Comparison of ENCODE assay signal across 8 cellular contexts in genomic region chr22:30636226-30637077, GRCh38. TPM values are rescaled to one million over a fixed set of nuclear protein-coding genes. Genes with fewer than 3 reads are reported as not detected.
DNase-seq lines count a peak whose midpoint lies in the region; ATAC-seq and TF ChIP-seq lines count a peak whose summit lies in the region.

No MANE protein-coding gene starts in this region.

- H3K27ac ChIP-seq in BLaER1 treated with 17β-estradiol and CSF1 and Interleukin-3, amounts not matched to agents 10 nM and 100 nM, result peak overlapping the region in 10 of 11 experiments; percentile 72 to 89 (median 85); a peak in 20 of 22 replicates

- no peaks in the 10 kb centered on the region for H3K27me3 Mint-ChIP-seq in activated T-cell treated with anti-CD3 and anti-CD28 coated beads, Interleukin-2, amount 50 U/mL, for 72 hours (ENCODE audit: low read depth)
- no peaks in the 10 kb centered on the region for H3K27me3 Mint-ChIP-seq in osteocyte (ENCODE audit: unreplicated experiment)

- H3K9ac ChIP-seq in BLaER1 treated with 17β-estradiol and CSF1 and Interleukin-3, amounts not matched to agents 10 nM and 100 nM, result peak overlapping the region; percentile 76 to 89 (median 85)

- H3K4me2 ChIP-seq in BLaER1 treated with 17β-estradiol and CSF1 and Interleukin-3, amounts not matched to agents 10 nM and 100 nM, result peak overlapping the region; percentile 95 to 100 (median 99)

- DNase-seq in HuH-7.5 (ENCODE audit: low spot score), result peak; percentile 70
- DNase-seq in activated T-cell treated with anti-CD3 and anti-CD28 coated beads, Interleukin-2, amount 50 U/mL, for 72 hours, result peak; percentile 26 to 33
- DNase-seq in globus pallidus (ENCODE audit: low spot score), result peak; percentile 39
- DNase-seq in osteocyte (ENCODE audit: extremely low spot score, unreplicated experiment), result no peak
- no peak for DNase-seq in NCI-H226

- H3K4me3 ChIP-seq in BLaER1 treated with 17β-estradiol and CSF1 and Interleukin-3, amounts not matched to agents 10 nM and 100 nM, result peak overlapping the region; percentile 60 to 80 (median 73)

- ATAC-seq in activated T-cell treated with anti-CD3 and anti-CD28 coated beads, Interleukin-2, amount 50 U/mL, for 72 hours (replicated peaks in 1 of 2), result no peak
- ATAC-seq in GM21360 (IDR thresholded peaks at IDR 0.05; ENCODE audit: unreplicated experiment) (no peak), GM21423 (IDR thresholded peaks at IDR 0.05; ENCODE audit: unreplicated experiment) (no peak)

- H3K4me1 Mint-ChIP-seq in activated T-cell treated with anti-CD3 and anti-CD28 coated beads, Interleukin-2, amount 50 U/mL, for 72 hours (ENCODE audit: low read depth), result peaks cover 27% of the 10 kb centered on the region
- H3K4me1 Mint-ChIP-seq in osteocyte (ENCODE audit: unreplicated experiment), result peaks cover 28% of the 10 kb centered on the region

- peaks cover 25 to 53% (median 41%) of the 10 kb centered on the region in 10 experiments for H3K4me1 ChIP-seq in BLaER1 treated with 17β-estradiol and CSF1 and Interleukin-3, amounts not matched to agents 10 nM and 100 nM

- H3K36me3 ChIP-seq in BLaER1 treated with 17β-estradiol and CSF1 and Interleukin-3, amounts not matched to agents 10 nM and 100 nM, result peaks cover 0 to 8% (median 6%) of the 10 kb centered on the region in 11 experiments; a peak in 5 of 22 replicates

- H3K36me3 Mint-ChIP-seq in activated T-cell treated with anti-CD3 and anti-CD28 coated beads, Interleukin-2, amount 50 U/mL, for 72 hours (ENCODE audit: insufficient read depth in 2 of 2), result peaks cover 6 to 7% of the 10 kb centered on the region in 2 donors
- H3K36me3 Mint-ChIP-seq in osteocyte (ENCODE audit: unreplicated experiment), result peaks cover 3% of the 10 kb centered on the region

- H3K9me3 ChIP-seq in BLaER1 treated with 17β-estradiol and CSF1 and Interleukin-3, amounts not matched to agents 10 nM and 100 nM (replicated peaks in 1 of 11), result peaks cover 9 to 20% (median 12%) of the 10 kb centered on the region in 11 experiments; a peak in 21 of 22 replicates

- no peaks in the 10 kb centered on the region for H3K27me3 ChIP-seq in BLaER1 treated with 17β-estradiol and CSF1 and Interleukin-3, amounts not matched to agents 10 nM and 100 nM

- peak overlapping the region; percentile 84 to 91 for H3K4me3 Mint-ChIP-seq in activated T-cell treated with anti-CD3 and anti-CD28 coated beads, Interleukin-2, amount 50 U/mL, for 72 hours
- peak overlapping the region; percentile 76 for H3K4me3 Mint-ChIP-seq in osteocyte (ENCODE audit: unreplicated experiment)

- no peaks in the 10 kb centered on the region for H3K9me3 Mint-ChIP-seq in activated T-cell treated with anti-CD3 and anti-CD28 coated beads, Interleukin-2, amount 50 U/mL, for 72 hours
- H3K9me3 Mint-ChIP-seq in osteocyte (ENCODE audit: unreplicated experiment), result no peaks in the 10 kb centered on the region

- H4K20me1 ChIP-seq in BLaER1 treated with 17β-estradiol and CSF1 and Interleukin-3, amounts not matched to agents 10 nM and 100 nM, result peaks cover 0 to 23% (median 8%) of the 10 kb centered on the region in 11 experiments; a peak in 6 of 22 replicates

- no peak overlapping the region for H3K27ac Mint-ChIP-seq in activated T-cell treated with anti-CD3 and anti-CD28 coated beads, Interleukin-2, amount 50 U/mL, for 72 hours
- H3K27ac Mint-ChIP-seq in osteocyte (ENCODE audit: unreplicated experiment), result peak overlapping the region; percentile 84

- no peak for TF ChIP-seq CTCF in osteocyte (IDR thresholded peaks at IDR 0.05)

RNA-seq across cellular contexts. Expression of gene SLC35E4, which starts 0.9 kb away (rescaled TPM):
- total RNA-seq in activated T-cell treated with anti-CD3 and anti-CD28 coated beads, Interleukin-2, amount 50 U/mL, for 72 hours, result 1 to 10 TPM; 6.6 to 8.8 TPM
- total RNA-seq in osteocyte, result 9.4 and 10.2 TPM in 2 replicates

RNA-seq across cellular contexts. Expression of gene TCN2, which starts 29.5 kb away (rescaled TPM):
- 1 to 10 TPM in 1 of 2 donors, under 1 TPM in 1; 0.44 to 1.3 TPM for total RNA-seq in activated T-cell treated with anti-CD3 and anti-CD28 coated beads, Interleukin-2, amount 50 U/mL, for 72 hours
- total RNA-seq in osteocyte, result 57.7 and 58.1 TPM in 2 replicates

RNA-seq across cellular contexts. Expression of gene DUSP18, which starts 31.2 kb away (rescaled TPM):
- total RNA-seq in activated T-cell treated with anti-CD3 and anti-CD28 coated beads, Interleukin-2, amount 50 U/mL, for 72 hours, result 10 to 100 TPM in 1 of 2 donors, 1 to 10 TPM in 1; 9.7 to 14.3 TPM
- 10.7 and 11.2 TPM in 2 replicates for total RNA-seq in osteocyte

RNA-seq across cellular contexts. Expression of gene PES1, which starts 44.7 kb away (rescaled TPM):
- 10 to 100 TPM; 75.7 to 90.4 TPM for total RNA-seq in activated T-cell treated with anti-CD3 and anti-CD28 coated beads, Interleukin-2, amount 50 U/mL, for 72 hours
- total RNA-seq in osteocyte, result 71.6 and 73.5 TPM in 2 replicates

RNA-seq across cellular contexts. Expression of gene OSBP2, which starts 58.2 kb away (rescaled TPM):
- 10 to 100 TPM in 1 of 2 donors, 1 to 10 TPM in 1; 7.2 to 11.9 TPM for total RNA-seq in activated T-cell treated with anti-CD3 and anti-CD28 coated beads, Interleukin-2, amount 50 U/mL, for 72 hours
- total RNA-seq in osteocyte, result 3.8 and 4.2 TPM in 2 replicates

Comparison
In these comparisons a context has a peak if more than half of its experiments do, and no peak if none do; other contexts are left out.
1. DNase-seq: peak in HuH-7.5 (single experiment), activated T-cell treated with anti-CD3 and anti-CD28 coated beads, Interleukin-2, amount 50 U/mL, for 72 hours (2 of 2) and globus pallidus (single experiment); none in osteocyte (single experiment) and NCI-H226 (single experiment).
2. RNA of gene TCN2, which starts 29.5 kb away (total RNA-seq): 57.7 to 58.1 TPM in osteocyte; 0.44 to 1.3 TPM in activated T-cell treated with anti-CD3 and anti-CD28 coated beads, Interleukin-2, amount 50 U/mL, for 72 hours; every median in the first group is over 10 times any median in the second.